ENCODE assay signal across 1 cellular context in the genomic region with DNA sequence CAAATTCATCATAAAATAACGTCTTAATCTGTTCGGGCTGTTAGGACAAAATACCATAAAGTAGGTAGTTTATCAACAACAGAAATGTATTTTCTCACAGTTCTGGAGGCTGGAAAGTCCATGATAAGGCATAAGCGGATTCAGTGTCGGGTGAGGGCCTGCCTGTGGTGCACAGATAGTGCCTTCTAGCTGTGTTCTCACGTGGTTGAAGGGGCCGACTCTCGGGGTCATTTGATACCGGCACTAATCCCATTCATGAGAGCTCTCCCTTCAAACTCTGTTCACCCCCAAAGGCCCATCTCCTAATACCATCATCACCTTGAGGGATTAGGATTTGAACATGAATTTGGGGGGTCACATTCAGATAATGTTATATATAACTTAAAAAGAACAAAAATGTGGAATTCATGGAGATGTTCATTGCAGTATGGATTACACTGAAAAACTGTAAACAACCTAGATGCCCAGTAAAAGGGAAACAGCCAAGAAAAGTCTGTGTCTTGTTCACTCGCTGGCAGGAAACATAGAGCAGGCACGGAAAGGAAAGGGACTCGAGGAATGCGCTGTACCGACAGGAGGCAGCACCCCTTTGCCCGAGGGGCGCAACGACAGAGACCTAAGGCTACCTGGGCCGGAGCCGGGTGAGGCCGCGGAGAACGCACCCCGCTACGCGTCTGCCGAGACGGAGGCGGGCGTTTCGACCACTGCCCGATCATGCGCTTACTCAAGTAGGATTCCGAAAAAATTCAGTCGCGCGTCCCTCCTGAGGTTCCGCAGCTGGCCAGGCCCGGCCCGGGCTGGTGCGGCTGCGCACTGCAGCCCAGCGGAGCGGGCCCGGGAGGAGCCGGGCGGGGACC.
TF ChIP-seq lines count a peak whose summit lies in the region.

No MANE protein-coding gene starts in this region.

TF ChIP-seq in K562, 482 proteins besides CTCF, POLR2A, EP300 and RAD21 (continued from another document and continues in another):
- TF ChIP-seq, protein P1, sequence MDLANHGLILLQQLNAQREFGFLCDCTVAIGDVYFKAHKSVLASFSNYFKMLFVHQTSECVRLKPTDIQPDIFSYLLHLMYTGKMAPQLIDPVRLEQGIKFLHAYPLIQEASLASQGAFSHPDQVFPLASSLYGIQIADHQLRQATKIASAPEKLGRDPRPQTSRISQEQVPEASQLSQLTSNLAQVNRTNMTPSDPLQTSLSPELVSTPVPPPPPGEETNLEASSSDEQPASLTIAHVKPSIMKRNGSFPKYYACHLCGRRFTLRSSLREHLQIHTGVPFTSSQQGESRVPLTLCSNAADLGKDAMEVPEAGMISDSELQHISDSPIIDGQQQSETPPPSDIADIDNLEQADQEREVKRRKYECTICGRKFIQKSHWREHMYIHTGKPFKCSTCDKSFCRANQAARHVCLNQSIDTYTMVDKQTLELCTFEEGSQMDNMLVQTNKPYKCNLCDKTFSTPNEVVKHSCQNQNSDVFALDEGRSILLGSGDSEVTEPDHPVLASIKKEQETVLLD (IDR thresholded peaks at IDR 0.05): peak; percentile 64
- TF ChIP-seq FOXJ2 (tag; IDR thresholded peaks at IDR 0.05) (peak; percentile 88), SETDB1 (IDR thresholded peaks at IDR 0.05; ENCODE audit: low read length) (no peak), NONO (IDR thresholded peaks at IDR 0.05; ENCODE audit: low read depth in 2 of 2, low read length in 1 of 2) (peak in 1 of 2 experiments; percentile 88; a peak in 2 of 4 replicates), SMARCA5 (IDR thresholded peaks at IDR 0.05) (peak; percentile 84), TCFL5 (CRISPR knock-in tag; conservative IDR thresholded peaks at IDR 0.05) (0 out of 2 replicates have a peak, but pooled peaks have one; percentile 45), LEF1 (IDR thresholded peaks at IDR 0.05) (peak; percentile 97), RFX7 (CRISPR knock-in tag; IDR thresholded peaks at IDR 0.05) (0 out of 2 replicates have a peak, but pooled peaks have one; percentile 30), ZNF507 (tag; conservative IDR thresholded peaks at IDR 0.05) (no peak), ZNF174 (CRISPR knock-in tag; IDR thresholded peaks at IDR 0.05) (0 out of 2 replicates have a peak, but pooled peaks have one; percentile 24), RBFOX2 (IDR thresholded peaks at IDR 0.05; ENCODE audit: low read depth, low read length) (peak; percentile 81), SMAD3 (CRISPR knock-in tag; conservative IDR thresholded peaks at IDR 0.05) (peak; percentile 91), MIER1 (IDR thresholded peaks at IDR 0.05; ENCODE audit: low read depth) (no peak), POLR2G (IDR thresholded peaks at IDR 0.05; ENCODE audit: low read depth, low read length) (peak; percentile 81), ESRRA (IDR thresholded peaks at IDR 0.05; ENCODE audit: borderline replicate concordance, low read depth) (peak; percentile 44), HNRNPH1 (optimal IDR thresholded peaks at IDR 0.05; ENCODE audit: low read depth, low read length) (no peak), ILK (tag; IDR thresholded peaks at IDR 0.05; ENCODE audit: borderline replicate concordance, low read depth) (no peak), CHCHD3 (CRISPR knock-in tag; IDR thresholded peaks at IDR 0.05) (no peak), ZNF124 (CRISPR knock-in tag; IDR thresholded peaks at IDR 0.05) (no peak)
- TF ChIP-seq, protein P2, sequence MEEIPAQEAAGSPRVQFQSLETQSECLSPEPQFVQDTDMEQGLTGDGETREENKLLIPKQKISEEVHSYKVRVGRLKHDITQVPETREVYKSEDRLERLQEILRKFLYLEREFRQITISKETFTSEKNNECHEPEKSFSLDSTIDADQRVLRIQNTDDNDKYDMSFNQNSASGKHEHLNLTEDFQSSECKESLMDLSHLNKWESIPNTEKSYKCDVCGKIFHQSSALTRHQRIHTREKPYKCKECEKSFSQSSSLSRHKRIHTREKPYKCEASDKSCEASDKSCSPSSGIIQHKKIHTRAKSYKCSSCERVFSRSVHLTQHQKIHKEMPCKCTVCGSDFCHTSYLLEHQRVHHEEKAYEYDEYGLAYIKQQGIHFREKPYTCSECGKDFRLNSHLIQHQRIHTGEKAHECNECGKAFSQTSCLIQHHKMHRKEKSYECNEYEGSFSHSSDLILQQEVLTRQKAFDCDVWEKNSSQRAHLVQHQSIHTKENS (CRISPR knock-in tag; IDR thresholded peaks at IDR 0.05): no peak
- TF ChIP-seq, protein P3, sequence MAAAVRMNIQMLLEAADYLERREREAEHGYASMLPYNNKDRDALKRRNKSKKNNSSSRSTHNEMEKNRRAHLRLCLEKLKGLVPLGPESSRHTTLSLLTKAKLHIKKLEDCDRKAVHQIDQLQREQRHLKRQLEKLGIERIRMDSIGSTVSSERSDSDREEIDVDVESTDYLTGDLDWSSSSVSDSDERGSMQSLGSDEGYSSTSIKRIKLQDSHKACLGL (CRISPR knock-in tag; IDR thresholded peaks at IDR 0.05; ENCODE audit: borderline replicate concordance, poor library complexity, severe bottlenecking): peak; percentile 3
- TF ChIP-seq, protein P4, sequence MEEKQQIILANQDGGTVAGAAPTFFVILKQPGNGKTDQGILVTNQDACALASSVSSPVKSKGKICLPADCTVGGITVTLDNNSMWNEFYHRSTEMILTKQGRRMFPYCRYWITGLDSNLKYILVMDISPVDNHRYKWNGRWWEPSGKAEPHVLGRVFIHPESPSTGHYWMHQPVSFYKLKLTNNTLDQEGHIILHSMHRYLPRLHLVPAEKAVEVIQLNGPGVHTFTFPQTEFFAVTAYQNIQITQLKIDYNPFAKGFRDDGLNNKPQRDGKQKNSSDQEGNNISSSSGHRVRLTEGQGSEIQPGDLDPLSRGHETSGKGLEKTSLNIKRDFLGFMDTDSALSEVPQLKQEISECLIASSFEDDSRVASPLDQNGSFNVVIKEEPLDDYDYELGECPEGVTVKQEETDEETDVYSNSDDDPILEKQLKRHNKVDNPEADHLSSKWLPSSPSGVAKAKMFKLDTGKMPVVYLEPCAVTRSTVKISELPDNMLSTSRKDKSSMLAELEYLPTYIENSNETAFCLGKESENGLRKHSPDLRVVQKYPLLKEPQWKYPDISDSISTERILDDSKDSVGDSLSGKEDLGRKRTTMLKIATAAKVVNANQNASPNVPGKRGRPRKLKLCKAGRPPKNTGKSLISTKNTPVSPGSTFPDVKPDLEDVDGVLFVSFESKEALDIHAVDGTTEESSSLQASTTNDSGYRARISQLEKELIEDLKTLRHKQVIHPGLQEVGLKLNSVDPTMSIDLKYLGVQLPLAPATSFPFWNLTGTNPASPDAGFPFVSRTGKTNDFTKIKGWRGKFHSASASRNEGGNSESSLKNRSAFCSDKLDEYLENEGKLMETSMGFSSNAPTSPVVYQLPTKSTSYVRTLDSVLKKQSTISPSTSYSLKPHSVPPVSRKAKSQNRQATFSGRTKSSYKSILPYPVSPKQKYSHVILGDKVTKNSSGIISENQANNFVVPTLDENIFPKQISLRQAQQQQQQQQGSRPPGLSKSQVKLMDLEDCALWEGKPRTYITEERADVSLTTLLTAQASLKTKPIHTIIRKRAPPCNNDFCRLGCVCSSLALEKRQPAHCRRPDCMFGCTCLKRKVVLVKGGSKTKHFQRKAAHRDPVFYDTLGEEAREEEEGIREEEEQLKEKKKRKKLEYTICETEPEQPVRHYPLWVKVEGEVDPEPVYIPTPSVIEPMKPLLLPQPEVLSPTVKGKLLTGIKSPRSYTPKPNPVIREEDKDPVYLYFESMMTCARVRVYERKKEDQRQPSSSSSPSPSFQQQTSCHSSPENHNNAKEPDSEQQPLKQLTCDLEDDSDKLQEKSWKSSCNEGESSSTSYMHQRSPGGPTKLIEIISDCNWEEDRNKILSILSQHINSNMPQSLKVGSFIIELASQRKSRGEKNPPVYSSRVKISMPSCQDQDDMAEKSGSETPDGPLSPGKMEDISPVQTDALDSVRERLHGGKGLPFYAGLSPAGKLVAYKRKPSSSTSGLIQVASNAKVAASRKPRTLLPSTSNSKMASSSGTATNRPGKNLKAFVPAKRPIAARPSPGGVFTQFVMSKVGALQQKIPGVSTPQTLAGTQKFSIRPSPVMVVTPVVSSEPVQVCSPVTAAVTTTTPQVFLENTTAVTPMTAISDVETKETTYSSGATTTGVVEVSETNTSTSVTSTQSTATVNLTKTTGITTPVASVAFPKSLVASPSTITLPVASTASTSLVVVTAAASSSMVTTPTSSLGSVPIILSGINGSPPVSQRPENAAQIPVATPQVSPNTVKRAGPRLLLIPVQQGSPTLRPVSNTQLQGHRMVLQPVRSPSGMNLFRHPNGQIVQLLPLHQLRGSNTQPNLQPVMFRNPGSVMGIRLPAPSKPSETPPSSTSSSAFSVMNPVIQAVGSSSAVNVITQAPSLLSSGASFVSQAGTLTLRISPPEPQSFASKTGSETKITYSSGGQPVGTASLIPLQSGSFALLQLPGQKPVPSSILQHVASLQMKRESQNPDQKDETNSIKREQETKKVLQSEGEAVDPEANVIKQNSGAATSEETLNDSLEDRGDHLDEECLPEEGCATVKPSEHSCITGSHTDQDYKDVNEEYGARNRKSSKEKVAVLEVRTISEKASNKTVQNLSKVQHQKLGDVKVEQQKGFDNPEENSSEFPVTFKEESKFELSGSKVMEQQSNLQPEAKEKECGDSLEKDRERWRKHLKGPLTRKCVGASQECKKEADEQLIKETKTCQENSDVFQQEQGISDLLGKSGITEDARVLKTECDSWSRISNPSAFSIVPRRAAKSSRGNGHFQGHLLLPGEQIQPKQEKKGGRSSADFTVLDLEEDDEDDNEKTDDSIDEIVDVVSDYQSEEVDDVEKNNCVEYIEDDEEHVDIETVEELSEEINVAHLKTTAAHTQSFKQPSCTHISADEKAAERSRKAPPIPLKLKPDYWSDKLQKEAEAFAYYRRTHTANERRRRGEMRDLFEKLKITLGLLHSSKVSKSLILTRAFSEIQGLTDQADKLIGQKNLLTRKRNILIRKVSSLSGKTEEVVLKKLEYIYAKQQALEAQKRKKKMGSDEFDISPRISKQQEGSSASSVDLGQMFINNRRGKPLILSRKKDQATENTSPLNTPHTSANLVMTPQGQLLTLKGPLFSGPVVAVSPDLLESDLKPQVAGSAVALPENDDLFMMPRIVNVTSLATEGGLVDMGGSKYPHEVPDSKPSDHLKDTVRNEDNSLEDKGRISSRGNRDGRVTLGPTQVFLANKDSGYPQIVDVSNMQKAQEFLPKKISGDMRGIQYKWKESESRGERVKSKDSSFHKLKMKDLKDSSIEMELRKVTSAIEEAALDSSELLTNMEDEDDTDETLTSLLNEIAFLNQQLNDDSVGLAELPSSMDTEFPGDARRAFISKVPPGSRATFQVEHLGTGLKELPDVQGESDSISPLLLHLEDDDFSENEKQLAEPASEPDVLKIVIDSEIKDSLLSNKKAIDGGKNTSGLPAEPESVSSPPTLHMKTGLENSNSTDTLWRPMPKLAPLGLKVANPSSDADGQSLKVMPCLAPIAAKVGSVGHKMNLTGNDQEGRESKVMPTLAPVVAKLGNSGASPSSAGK (IDR thresholded peaks at IDR 0.05): peak; percentile 56
- TF ChIP-seq, protein P5, sequence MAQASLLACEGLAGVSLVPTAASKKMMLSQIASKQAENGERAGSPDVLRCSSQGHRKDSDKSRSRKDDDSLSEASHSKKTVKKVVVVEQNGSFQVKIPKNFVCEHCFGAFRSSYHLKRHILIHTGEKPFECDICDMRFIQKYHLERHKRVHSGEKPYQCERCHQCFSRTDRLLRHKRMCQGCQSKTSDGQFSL (CRISPR knock-in tag; IDR thresholded peaks at IDR 0.05): no peak
- TF ChIP-seq, protein P5 (tag; IDR thresholded peaks at IDR 0.05): no peak; a peak in 1 of 4 replicates
- TF ChIP-seq, protein P6, sequence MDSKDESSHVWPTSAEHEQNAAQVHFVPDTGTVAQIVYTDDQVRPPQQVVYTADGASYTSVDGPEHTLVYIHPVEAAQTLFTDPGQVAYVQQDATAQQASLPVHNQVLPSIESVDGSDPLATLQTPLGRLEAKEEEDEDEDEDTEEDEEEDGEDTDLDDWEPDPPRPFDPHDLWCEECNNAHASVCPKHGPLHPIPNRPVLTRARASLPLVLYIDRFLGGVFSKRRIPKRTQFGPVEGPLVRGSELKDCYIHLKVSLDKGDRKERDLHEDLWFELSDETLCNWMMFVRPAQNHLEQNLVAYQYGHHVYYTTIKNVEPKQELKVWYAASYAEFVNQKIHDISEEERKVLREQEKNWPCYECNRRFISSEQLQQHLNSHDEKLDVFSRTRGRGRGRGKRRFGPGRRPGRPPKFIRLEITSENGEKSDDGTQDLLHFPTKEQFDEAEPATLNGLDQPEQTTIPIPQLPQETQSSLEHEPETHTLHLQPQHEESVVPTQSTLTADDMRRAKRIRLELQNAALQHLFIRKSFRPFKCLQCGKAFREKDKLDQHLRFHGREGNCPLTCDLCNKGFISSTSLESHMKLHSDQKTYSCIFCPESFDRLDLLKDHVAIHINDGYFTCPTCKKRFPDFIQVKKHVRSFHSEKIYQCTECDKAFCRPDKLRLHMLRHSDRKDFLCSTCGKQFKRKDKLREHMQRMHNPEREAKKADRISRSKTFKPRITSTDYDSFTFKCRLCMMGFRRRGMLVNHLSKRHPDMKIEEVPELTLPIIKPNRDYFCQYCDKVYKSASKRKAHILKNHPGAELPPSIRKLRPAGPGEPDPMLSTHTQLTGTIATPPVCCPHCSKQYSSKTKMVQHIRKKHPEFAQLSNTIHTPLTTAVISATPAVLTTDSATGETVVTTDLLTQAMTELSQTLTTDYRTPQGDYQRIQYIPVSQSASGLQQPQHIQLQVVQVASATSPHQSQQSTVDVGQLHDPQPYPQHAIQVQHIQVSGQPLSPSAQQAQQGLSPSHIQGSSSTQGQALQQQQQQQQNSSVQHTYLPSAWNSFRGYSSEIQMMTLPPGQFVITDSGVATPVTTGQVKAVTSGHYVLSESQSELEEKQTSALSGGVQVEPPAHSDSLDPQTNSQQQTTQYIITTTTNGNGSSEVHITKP (IDR thresholded peaks at IDR 0.05; ENCODE audit: partially characterized antibody): peak; percentile 52
- TF ChIP-seq, protein P7, sequence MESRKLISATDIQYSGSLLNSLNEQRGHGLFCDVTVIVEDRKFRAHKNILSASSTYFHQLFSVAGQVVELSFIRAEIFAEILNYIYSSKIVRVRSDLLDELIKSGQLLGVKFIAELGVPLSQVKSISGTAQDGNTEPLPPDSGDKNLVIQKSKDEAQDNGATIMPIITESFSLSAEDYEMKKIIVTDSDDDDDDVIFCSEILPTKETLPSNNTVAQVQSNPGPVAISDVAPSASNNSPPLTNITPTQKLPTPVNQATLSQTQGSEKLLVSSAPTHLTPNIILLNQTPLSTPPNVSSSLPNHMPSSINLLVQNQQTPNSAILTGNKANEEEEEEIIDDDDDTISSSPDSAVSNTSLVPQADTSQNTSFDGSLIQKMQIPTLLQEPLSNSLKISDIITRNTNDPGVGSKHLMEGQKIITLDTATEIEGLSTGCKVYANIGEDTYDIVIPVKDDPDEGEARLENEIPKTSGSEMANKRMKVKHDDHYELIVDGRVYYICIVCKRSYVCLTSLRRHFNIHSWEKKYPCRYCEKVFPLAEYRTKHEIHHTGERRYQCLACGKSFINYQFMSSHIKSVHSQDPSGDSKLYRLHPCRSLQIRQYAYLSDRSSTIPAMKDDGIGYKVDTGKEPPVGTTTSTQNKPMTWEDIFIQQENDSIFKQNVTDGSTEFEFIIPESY (CRISPR knock-in tag; IDR thresholded peaks at IDR 0.05): no peak
- TF ChIP-seq, protein P8, sequence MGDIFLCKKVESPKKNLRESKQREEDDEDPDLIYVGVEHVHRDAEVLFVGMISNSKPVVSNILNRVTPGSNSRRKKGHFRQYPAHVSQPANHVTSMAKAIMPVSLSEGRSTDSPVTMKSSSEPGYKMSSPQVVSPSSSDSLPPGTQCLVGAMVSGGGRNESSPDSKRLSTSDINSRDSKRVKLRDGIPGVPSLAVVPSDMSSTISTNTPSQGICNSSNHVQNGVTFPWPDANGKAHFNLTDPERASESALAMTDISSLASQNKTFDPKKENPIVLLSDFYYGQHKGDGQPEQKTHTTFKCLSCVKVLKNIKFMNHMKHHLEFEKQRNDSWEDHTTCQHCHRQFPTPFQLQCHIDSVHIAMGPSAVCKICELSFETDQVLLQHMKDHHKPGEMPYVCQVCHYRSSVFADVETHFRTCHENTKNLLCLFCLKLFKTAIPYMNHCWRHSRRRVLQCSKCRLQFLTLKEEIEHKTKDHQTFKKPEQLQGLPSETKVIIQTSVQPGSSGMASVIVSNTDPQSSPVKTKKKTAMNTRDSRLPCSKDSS (IDR thresholded peaks at IDR 0.05; ENCODE audit: low read depth, partially characterized antibody): no peak
